ENCODE assay signal across 1 cellular context in genomic region chr17:67386965-67387551, GRCh38.
A peak's percentile ranks its signal among the peaks of the same experiment; 100 is the strongest.
TF ChIP-seq lines count a peak whose summit lies in the region.

No MANE protein-coding gene starts in this region.

TF ChIP-seq in GM12878, 131 proteins besides CTCF, POLR2A, EP300 and RAD21:
- TF ChIP-seq CUX1 (IDR thresholded peaks at IDR 0.05; ENCODE audit: insufficient replicate concordance, low read depth, low read length) (no peak), IRF3 (IDR thresholded peaks at IDR 0.05) (no peak), YY1 (IDR thresholded peaks at IDR 0.05; ENCODE audit: low read depth, low read length) (0 out of 2 replicates have a peak, but pooled peaks have one; percentile 55), POLR2AphosphoS2 (IDR thresholded peaks at IDR 0.05; ENCODE audit: low read depth, low read length) (no peak), GATAD2B (conservative IDR thresholded peaks at IDR 0.05; ENCODE audit: low read depth) (no peak), SMC3 (IDR thresholded peaks at IDR 0.05; ENCODE audit: borderline replicate concordance, low read length) (peak; percentile 68), CREB1 (IDR thresholded peaks at IDR 0.05; ENCODE audit: low read depth) (no peak), HDAC2 (IDR thresholded peaks at IDR 0.05) (no peak), PRDM15 (CRISPR knock-in tag; IDR thresholded peaks at IDR 0.05) (no peak), SMARCA5 (IDR thresholded peaks at IDR 0.05) (peak; percentile 72; the same call in 1 of the 2 replicates), HCFC1 (IDR thresholded peaks at IDR 0.05; ENCODE audit: low read length) (no peak), SRF (IDR thresholded peaks at IDR 0.05; ENCODE audit: low read depth in 2 of 2, low read length in 2 of 2) (0 out of 4 replicates have a peak, but pooled peaks of 1 of the 2 experiments have one; percentile 1), RELB (IDR thresholded peaks at IDR 0.05; ENCODE audit: low read depth) (no peak), MTA3 (IDR thresholded peaks at IDR 0.05; ENCODE audit: borderline replicate concordance, low read length) (no peak), PAX8 (IDR thresholded peaks at IDR 0.05) (no peak), NR2C1 (IDR thresholded peaks at IDR 0.05) (no peak), CHD1 (IDR thresholded peaks at IDR 0.05; ENCODE audit: low read depth, low read length) (no peak), RFX5 (IDR thresholded peaks at IDR 0.05; ENCODE audit: low read depth, low read length) (no peak), NBN (IDR thresholded peaks at IDR 0.05) (no peak), BACH1 (IDR thresholded peaks at IDR 0.05; ENCODE audit: borderline replicate concordance) (no peak), REST (IDR thresholded peaks at IDR 0.05; ENCODE audit: low read depth, low read length) (no peak)
- TF ChIP-seq, protein P1, sequence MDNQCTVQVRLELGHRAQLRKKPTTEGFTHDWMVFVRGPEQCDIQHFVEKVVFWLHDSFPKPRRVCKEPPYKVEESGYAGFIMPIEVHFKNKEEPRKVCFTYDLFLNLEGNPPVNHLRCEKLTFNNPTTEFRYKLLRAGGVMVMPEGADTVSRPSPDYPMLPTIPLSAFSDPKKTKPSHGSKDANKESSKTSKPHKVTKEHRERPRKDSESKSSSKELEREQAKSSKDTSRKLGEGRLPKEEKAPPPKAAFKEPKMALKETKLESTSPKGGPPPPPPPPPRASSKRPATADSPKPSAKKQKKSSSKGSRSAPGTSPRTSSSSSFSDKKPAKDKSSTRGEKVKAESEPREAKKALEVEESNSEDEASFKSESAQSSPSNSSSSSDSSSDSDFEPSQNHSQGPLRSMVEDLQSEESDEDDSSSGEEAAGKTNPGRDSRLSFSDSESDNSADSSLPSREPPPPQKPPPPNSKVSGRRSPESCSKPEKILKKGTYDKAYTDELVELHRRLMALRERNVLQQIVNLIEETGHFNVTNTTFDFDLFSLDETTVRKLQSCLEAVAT (IDR thresholded peaks at IDR 0.05), result 0 out of 2 replicates have a peak, but pooled peaks have one; percentile 31
- TF ChIP-seq, protein P2, sequence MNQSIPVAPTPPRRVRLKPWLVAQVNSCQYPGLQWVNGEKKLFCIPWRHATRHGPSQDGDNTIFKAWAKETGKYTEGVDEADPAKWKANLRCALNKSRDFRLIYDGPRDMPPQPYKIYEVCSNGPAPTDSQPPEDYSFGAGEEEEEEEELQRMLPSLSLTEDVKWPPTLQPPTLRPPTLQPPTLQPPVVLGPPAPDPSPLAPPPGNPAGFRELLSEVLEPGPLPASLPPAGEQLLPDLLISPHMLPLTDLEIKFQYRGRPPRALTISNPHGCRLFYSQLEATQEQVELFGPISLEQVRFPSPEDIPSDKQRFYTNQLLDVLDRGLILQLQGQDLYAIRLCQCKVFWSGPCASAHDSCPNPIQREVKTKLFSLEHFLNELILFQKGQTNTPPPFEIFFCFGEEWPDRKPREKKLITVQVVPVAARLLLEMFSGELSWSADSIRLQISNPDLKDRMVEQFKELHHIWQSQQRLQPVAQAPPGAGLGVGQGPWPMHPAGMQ (IDR thresholded peaks at IDR 0.05; ENCODE audit: borderline replicate concordance), result no peak
- TF ChIP-seq, protein P3, sequence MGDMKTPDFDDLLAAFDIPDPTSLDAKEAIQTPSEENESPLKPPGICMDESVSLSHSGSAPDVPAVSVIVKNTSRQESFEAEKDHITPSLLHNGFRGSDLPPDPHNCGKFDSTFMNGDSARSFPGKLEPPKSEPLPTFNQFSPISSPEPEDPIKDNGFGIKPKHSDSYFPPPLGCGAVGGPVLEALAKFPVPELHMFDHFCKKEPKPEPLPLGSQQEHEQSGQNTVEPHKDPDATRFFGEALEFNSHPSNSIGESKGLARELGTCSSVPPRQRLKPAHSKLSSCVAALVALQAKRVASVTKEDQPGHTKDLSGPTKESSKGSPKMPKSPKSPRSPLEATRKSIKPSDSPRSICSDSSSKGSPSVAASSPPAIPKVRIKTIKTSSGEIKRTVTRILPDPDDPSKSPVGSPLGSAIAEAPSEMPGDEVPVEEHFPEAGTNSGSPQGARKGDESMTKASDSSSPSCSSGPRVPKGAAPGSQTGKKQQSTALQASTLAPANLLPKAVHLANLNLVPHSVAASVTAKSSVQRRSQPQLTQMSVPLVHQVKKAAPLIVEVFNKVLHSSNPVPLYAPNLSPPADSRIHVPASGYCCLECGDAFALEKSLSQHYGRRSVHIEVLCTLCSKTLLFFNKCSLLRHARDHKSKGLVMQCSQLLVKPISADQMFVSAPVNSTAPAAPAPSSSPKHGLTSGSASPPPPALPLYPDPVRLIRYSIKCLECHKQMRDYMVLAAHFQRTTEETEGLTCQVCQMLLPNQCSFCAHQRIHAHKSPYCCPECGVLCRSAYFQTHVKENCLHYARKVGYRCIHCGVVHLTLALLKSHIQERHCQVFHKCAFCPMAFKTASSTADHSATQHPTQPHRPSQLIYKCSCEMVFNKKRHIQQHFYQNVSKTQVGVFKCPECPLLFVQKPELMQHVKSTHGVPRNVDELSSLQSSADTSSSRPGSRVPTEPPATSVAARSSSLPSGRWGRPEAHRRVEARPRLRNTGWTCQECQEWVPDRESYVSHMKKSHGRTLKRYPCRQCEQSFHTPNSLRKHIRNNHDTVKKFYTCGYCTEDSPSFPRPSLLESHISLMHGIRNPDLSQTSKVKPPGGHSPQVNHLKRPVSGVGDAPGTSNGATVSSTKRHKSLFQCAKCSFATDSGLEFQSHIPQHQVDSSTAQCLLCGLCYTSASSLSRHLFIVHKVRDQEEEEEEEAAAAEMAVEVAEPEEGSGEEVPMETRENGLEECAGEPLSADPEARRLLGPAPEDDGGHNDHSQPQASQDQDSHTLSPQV (IDR thresholded peaks at IDR 0.05), result no peak
